In genomic region chr1:230979952-230980351, GRCh38 we compare ENCODE assay signal across 8 cellular contexts. TPM values are rescaled to one million over a fixed set of nuclear protein-coding genes. Genes with fewer than 3 reads are reported as not detected.
DNase-seq lines count a peak whose midpoint lies in the region; ATAC-seq, FAIRE-seq and TF ChIP-seq lines count a peak whose summit lies in the region.

No MANE protein-coding gene starts in this region.

- BruUV-seq in PC-9 (replicated peaks; lab: Mats Ljungman, UMichigan) (no TSS peak), endothelial cell of umbilical vein (replicated peaks; lab: Mats Ljungman, UMichigan) (no TSS peak)

- H3K9ac ChIP-seq in GM23248 (no peak overlapping the region), endothelial cell of umbilical vein (replicated peaks; ENCODE audit: extremely low read depth, insufficient read depth, low read length) (no peak overlapping the region)

- peak overlapping the region; percentile 96; the same call in 1 of the 2 replicates for H2AFZ ChIP-seq in GM23248
- H2AFZ ChIP-seq in PC-9, result peak overlapping the region; percentile 93; the same call in 1 of the 2 replicates
- H2AFZ ChIP-seq in endothelial cell of umbilical vein (ENCODE audit: low read depth, low read length), result no peak overlapping the region

- dilution Hi-C loops in endothelial cell of umbilical vein (cut with MboI; ENCODE audit: extremely low pct_ligation_motif_present, low sequenced_read_pairs), result no loop called here

- H4K20me1 ChIP-seq in GM23248 (ENCODE audit: insufficient read depth), result no peaks in the 10 kb centered on the region
- H4K20me1 ChIP-seq in PC-9 (ENCODE audit: insufficient read depth), result no peaks in the 10 kb centered on the region
- no peaks in the 10 kb centered on the region for H4K20me1 ChIP-seq in endothelial cell of umbilical vein (replicated peaks; ENCODE audit: control insufficient read depth, extremely low read depth, insufficient read depth, low read length)

- H3K9me3 ChIP-seq in GM23248 (ENCODE audit: low read depth) (no peaks in the 10 kb centered on the region), PC-9 (ENCODE audit: insufficient read depth, low read depth) (no peaks in the 10 kb centered on the region), endothelial cell of umbilical vein (replicated peaks; ENCODE audit: control insufficient read depth, insufficient read depth, low read length) (no peaks in the 10 kb centered on the region), psoas muscle (no peaks in the 10 kb centered on the region), left lung (no peaks in the 10 kb centered on the region)

- H3K79me2 ChIP-seq in GM23248 (ENCODE audit: insufficient read depth) (peaks cover 58% of the 10 kb centered on the region), PC-9 (ENCODE audit: low read depth) (peaks cover 47% of the 10 kb centered on the region), endothelial cell of umbilical vein (ENCODE audit: control insufficient read depth, insufficient read depth, low read length) (peaks cover 14% of the 10 kb centered on the region)

- no peaks in the 10 kb centered on the region for H3K27me3 Mint-ChIP-seq in activated T-cell treated with anti-CD3 and anti-CD28 coated beads, Interleukin-2, amount 50 U/mL, for 4 hours (ENCODE audit: low read depth)

- H3K36me3 Mint-ChIP-seq in activated T-cell treated with anti-CD3 and anti-CD28 coated beads, Interleukin-2, amount 50 U/mL, for 4 hours (ENCODE audit: insufficient read depth), result peaks cover 5% of the 10 kb centered on the region

- H3K36me3 ChIP-seq in GM23248 (ENCODE audit: low read depth), result 0 out of 2 replicates have a peak, but pooled peaks cover 4% of the 10 kb centered on the region
- no peaks in the 10 kb centered on the region; the same call in 1 of the 2 replicates for H3K36me3 ChIP-seq in PC-9 (ENCODE audit: low read depth)
- H3K36me3 ChIP-seq in endothelial cell of umbilical vein (ENCODE audit: control insufficient read depth in 2 of 2, extremely low read depth in 1 of 2, insufficient read depth in 2 of 2, low read length in 2 of 2), result no peaks in the 10 kb centered on the region
- peaks cover 0 to 28% of the 10 kb centered on the region in 2 donors for H3K36me3 ChIP-seq in psoas muscle (ENCODE audit: insufficient read depth in 1 of 2, low read depth in 1 of 2)
- H3K36me3 ChIP-seq in left lung, result peaks cover 0 to 20% of the 10 kb centered on the region in 2 donors

- peaks cover 24% of the 10 kb centered on the region for H3K4me1 Mint-ChIP-seq in activated T-cell treated with anti-CD3 and anti-CD28 coated beads, Interleukin-2, amount 50 U/mL, for 4 hours (ENCODE audit: low read depth)

- ATAC-seq in psoas muscle (no peak), GM18867 (IDR thresholded peaks at IDR 0.05; ENCODE audit: unreplicated experiment) (no peak), left lung (no peak)
- ATAC-seq in activated T-cell treated with anti-CD3 and anti-CD28 coated beads, Interleukin-2, amount 50 U/mL, for 4 hours, result no peak

- H3K9me2 ChIP-seq in GM23248 (ENCODE audit: insufficient read depth) (no peaks in the 10 kb centered on the region), PC-9 (ENCODE audit: insufficient read depth) (no peaks in the 10 kb centered on the region)

- H3K27me3 ChIP-seq in GM23248 (replicated peaks; ENCODE audit: insufficient read depth) (no peaks in the 10 kb centered on the region), PC-9 (ENCODE audit: insufficient read depth, low read depth) (no peaks in the 10 kb centered on the region), endothelial cell of umbilical vein (ENCODE audit: control insufficient read depth in 2 of 2, insufficient read depth in 2 of 2, low read length in 2 of 2) (no peaks in the 10 kb centered on the region), psoas muscle (ENCODE audit: insufficient read depth in 3 of 3, low read length in 2 of 3) (no peaks in the 10 kb centered on the region), left lung (no peaks in the 10 kb centered on the region)

- H3K4me3 ChIP-seq in GM23248 (peak overlapping the region; percentile 96), PC-9 (peak overlapping the region; percentile 75), endothelial cell of umbilical vein (replicated peaks in 1 of 3; ENCODE audit: insufficient read depth in 1 of 3, low read depth in 1 of 3, low read length in 3 of 3) (no peak overlapping the region), psoas muscle (peak overlapping the region; percentile 81), left lung (peak overlapping the region in 1 of 2 donors; percentile 71)

- WGBS in GM23248 (ENCODE audit: low coverage in 1 of 2, low lambda C conversion rate in 2 of 2, missing lambda C conversion rate in 2 of 2), 2 experiments, result 74 to 76% methylated on average over 4 of the region's 4 CpGs
- WGBS in psoas muscle, 3 donors, result 79 to 83% (median 81%) methylated on average over 4 of the region's 4 CpGs

- TF ChIP-seq POLR2A in endothelial cell of umbilical vein (IDR thresholded peaks at IDR 0.05; ENCODE audit: low read depth, low read length), result no peak

- intact Hi-C loops in PC-9 (cut with micrococcal nuclease; ENCODE audit: unreplicated experiment) (loop anchor here (1.0 to 5.0 kb wide), 7 partner anchors 111 to 348 kb away; partner anchors contain the start of genes C1orf198 and COG2), endothelial cell of umbilical vein (cut with micrococcal nuclease) (loop anchor here (1.0 to 10.0 kb wide), 12 partner anchors 60 to 625 kb away; partner anchors contain the start of genes C1orf198, EGLN1, EXOC8 and FAM89A), psoas muscle (cut with DNase I) (loop anchor here in 1 of 2 donors (5.0 kb wide), 1 partner anchor 232 kb away; no protein-coding TSS in a partner anchor), left lung (cut with DNase I) (no loop called here)

- no peak overlapping the region for H3K27ac ChIP-seq in GM23248
- H3K27ac ChIP-seq in PC-9, result no peak overlapping the region
- no peak overlapping the region for H3K27ac ChIP-seq in endothelial cell of umbilical vein (ENCODE audit: insufficient read depth, low read depth, low read length)
- no peak overlapping the region for H3K27ac ChIP-seq in psoas muscle
- H3K27ac ChIP-seq in left lung, result no peak overlapping the region

- no peaks in the 10 kb centered on the region for H3K9me1 ChIP-seq in endothelial cell of umbilical vein (replicated peaks; ENCODE audit: control insufficient read depth, extremely low read depth, insufficient read depth, low read length)

- TF ChIP-seq CTCF in PC-9 (conservative IDR thresholded peaks at IDR 0.05) (no peak), endothelial cell of umbilical vein (IDR thresholded peaks at IDR 0.05; ENCODE audit: extremely low read depth in 1 of 2, insufficient read depth in 1 of 2, low read depth in 1 of 2, low read length in 2 of 2) (no peak), psoas muscle (IDR thresholded peaks at IDR 0.05) (no peak), left lung (IDR thresholded peaks at IDR 0.05) (no peak)

- FAIRE-seq in endothelial cell of umbilical vein (lab: Jason Lieb, UNC), result no peak

- H3K4me2 ChIP-seq in GM23248 (ENCODE audit: unreplicated experiment) (peak overlapping the region; percentile 77), PC-9 (peak overlapping the region; percentile 82), endothelial cell of umbilical vein (ENCODE audit: insufficient read depth, low read length) (peak overlapping the region; percentile 77)

- peaks cover 27% of the 10 kb centered on the region for H3F3A ChIP-seq in GM23248 (ENCODE audit: insufficient read depth)
- H3F3A ChIP-seq in PC-9 (ENCODE audit: insufficient read depth, low read depth), result peaks cover 3% of the 10 kb centered on the region; the same call in 1 of the 2 replicates

- H3K4me1 ChIP-seq in GM23248 (ENCODE audit: insufficient read depth) (peaks cover 25% of the 10 kb centered on the region), PC-9 (replicated peaks; ENCODE audit: insufficient read depth) (peaks cover 19% of the 10 kb centered on the region), endothelial cell of umbilical vein (ENCODE audit: control insufficient read depth, extremely low read depth, insufficient read depth, low read length) (peaks cover 19% of the 10 kb centered on the region), psoas muscle (peaks cover 16% of the 10 kb centered on the region), left lung (peaks cover 16 to 38% of the 10 kb centered on the region in 2 donors)

- no peaks in the 10 kb centered on the region for H3K9me3 Mint-ChIP-seq in activated T-cell treated with anti-CD3 and anti-CD28 coated beads, Interleukin-2, amount 50 U/mL, for 4 hours

- no peak for DNase-seq in GM23248
- DNase-seq in PC-9, result no peak
- no peak for DNase-seq in endothelial cell of umbilical vein (ENCODE audit: low read depth, low spot score)
- DNase-seq in psoas muscle, result no peak
- DNase-seq in activated T-cell treated with anti-CD3 and anti-CD28 coated beads, Interleukin-2, amount 50 U/mL, for 4 hours, result no peak
- no peak for DNase-seq in left lung
- DNase-seq in activated CD4-positive, alpha-beta T cell treated with anti-CD3 and anti-CD28 coated beads, Interleukin-2, amount 50 U/mL, for 4 hours, result no peak

- in situ Hi-C loops in GM23248 (cut with MboI), result no loop called here

- CTCF ChIA-PET in PC-9 (lab: Charles Lee) (no interaction called here), endothelial cell of umbilical vein (lab: Charles Lee) (no interaction called here)

- H3K4me3 Mint-ChIP-seq in activated T-cell treated with anti-CD3 and anti-CD28 coated beads, Interleukin-2, amount 50 U/mL, for 4 hours, result no peak overlapping the region

- POLR2A ChIA-PET in PC-9 (lab: Charles Lee; ENCODE audit: unreplicated experiment), result no interaction called here
- POLR2A ChIA-PET in endothelial cell of umbilical vein (lab: Charles Lee), result no interaction called here

RNA-seq across cellular contexts. Expression of gene ARV1, which starts 1.1 kb away (rescaled TPM):
- 25.0 and 30.2 TPM in 2 replicates for total RNA-seq in GM23248 (2014; rRNA removed; shearing (Covaris generic))
- polyA plus RNA-seq in GM23248 (2016; fragmentation: Nextera tagmentation; extraction: Ambion mirVana), result 26.2 and 27.5 TPM in 2 replicates
- total RNA-seq in PC-9 (2021), result 8.0 and 12.0 TPM in 2 replicates
- 10.7 and 12.5 TPM in 2 replicates for total RNA-seq in endothelial cell of umbilical vein
- polyA plus RNA-seq in endothelial cell of umbilical vein, result 10.8 and 14.0 TPM in 2 replicates
- polyA plus RNA-seq in endothelial cell of umbilical vein (2011; cell fraction: cytosol; rRNA removed), result 19.5 TPM in 2 replicates
- polyA plus RNA-seq in endothelial cell of umbilical vein (2011; cell fraction: nucleus; rRNA removed), result 6.6 and 10.7 TPM in 2 replicates
- polyA plus RNA-seq in endothelial cell of umbilical vein (2012), result 12.5 and 14.3 TPM in 2 replicates
- polyA minus RNA-seq in endothelial cell of umbilical vein, result 7.1 and 11.4 TPM in 2 replicates
- 8.9 TPM for polyA minus RNA-seq in endothelial cell of umbilical vein (2011; cell fraction: cytosol; rRNA and poly(A)+ RNA removed)
- polyA minus RNA-seq in endothelial cell of umbilical vein (2011; cell fraction: nucleus; rRNA and poly(A)+ RNA removed), result 2.0 and 3.2 TPM in 2 replicates
- total RNA-seq in psoas muscle, result 10 to 100 TPM in 3 of 4 donors, 1 to 10 TPM in 1; 7.9 to 18.7 (median 12.2) TPM
- polyA plus RNA-seq in psoas muscle, result 10 to 100 TPM; 12.6 to 22.5 (median 21.8) TPM
- 10 to 100 TPM; 15.9 to 19.3 (median 16.5) TPM for total RNA-seq in activated T-cell treated with anti-CD3 and anti-CD28 coated beads, Interleukin-2, amount 50 U/mL, for 4 hours
- 10 to 100 TPM; 16.9 to 19.7 TPM for total RNA-seq in left lung

RNA-seq across cellular contexts. Expression of gene TTC13, which starts 1.3 kb away (rescaled TPM):
- total RNA-seq in GM23248 (2014; rRNA removed; shearing (Covaris generic)), result 11.1 and 14.3 TPM in 2 replicates
- polyA plus RNA-seq in GM23248 (2016; fragmentation: Nextera tagmentation; extraction: Ambion mirVana), result 6.7 and 9.1 TPM in 2 replicates
- total RNA-seq in PC-9 (2021), result 7.5 and 10.7 TPM in 2 replicates
- 22.2 and 23.9 TPM in 2 replicates for total RNA-seq in endothelial cell of umbilical vein
- polyA plus RNA-seq in endothelial cell of umbilical vein, result 6.8 and 8.8 TPM in 2 replicates
- polyA plus RNA-seq in endothelial cell of umbilical vein (2011; cell fraction: cytosol; rRNA removed), result 6.9 and 7.5 TPM in 2 replicates
- 41.5 and 43.7 TPM in 2 replicates for polyA plus RNA-seq in endothelial cell of umbilical vein (2011; cell fraction: nucleus; rRNA removed)
- polyA plus RNA-seq in endothelial cell of umbilical vein (2012), result 12.7 and 15.8 TPM in 2 replicates
- polyA minus RNA-seq in endothelial cell of umbilical vein, result 18.8 and 22.1 TPM in 2 replicates
- 6.5 TPM for polyA minus RNA-seq in endothelial cell of umbilical vein (2011; cell fraction: cytosol; rRNA and poly(A)+ RNA removed)
- 15.1 and 26.5 TPM in 2 replicates for polyA minus RNA-seq in endothelial cell of umbilical vein (2011; cell fraction: nucleus; rRNA and poly(A)+ RNA removed)
- total RNA-seq in psoas muscle, result 10 to 100 TPM in 2 of 4 donors, 1 to 10 TPM in 2; 7.6 to 14.3 (median 9.5) TPM
- polyA plus RNA-seq in psoas muscle, result 10 to 100 TPM in 2 of 3 donors, 1 to 10 TPM in 1; 9.3 to 24.2 (median 11.5) TPM
- 10 to 100 TPM; 10.5 to 14.3 (median 13.1) TPM for total RNA-seq in activated T-cell treated with anti-CD3 and anti-CD28 coated beads, Interleukin-2, amount 50 U/mL, for 4 hours
- 10 to 100 TPM; 15.2 to 24.3 TPM for total RNA-seq in left lung

Comparison
In these comparisons a context has a peak if more than half of its experiments do, and no peak if none do; other contexts are left out.
1. H3K4me3 ChIP-seq: peak in GM23248 (single experiment), PC-9 (single experiment) and psoas muscle (single experiment); none in endothelial cell of umbilical vein (0 of 3).
2. intact Hi-C loops: an anchor here in PC-9 (1.0 to 5.0 kb wide) and endothelial cell of umbilical vein (1.0 to 10.0 kb wide); none called in left lung.
3. Peak in every context shown above with its lines, with median percentiles within 50 percentile points of each other: H3K4me2 ChIP-seq.